ENCODE assay signal across 14 cellular contexts in the genomic region with DNA sequence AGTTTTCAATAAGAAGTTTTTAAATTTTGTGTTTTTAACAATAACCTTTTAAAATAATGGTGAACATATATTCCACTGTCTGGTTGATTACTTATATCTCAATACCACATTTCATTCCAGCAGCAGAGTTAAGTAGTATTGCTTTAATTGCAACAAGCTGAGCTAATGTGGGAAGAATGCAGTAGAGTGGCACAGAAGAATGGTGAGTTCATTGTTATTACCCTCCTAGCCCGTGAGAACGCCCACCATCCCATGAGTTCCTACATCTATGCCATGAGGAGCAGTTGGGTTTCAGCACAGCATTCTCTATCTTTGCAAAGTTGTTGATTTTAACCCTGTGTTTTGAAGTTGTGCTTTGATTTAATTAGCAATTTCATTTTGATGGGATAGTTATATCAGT. TPM values are rescaled to one million over a fixed set of nuclear protein-coding genes. Genes with fewer than 3 reads are reported as not detected.
DNase-seq lines count a peak whose midpoint lies in the region; ATAC-seq, FAIRE-seq and TF ChIP-seq lines count a peak whose summit lies in the region.
"Had no signal": no experiment of that assay in that cellular context is flagged by ENCODE, and none has a peak within 500 bp of the region (broad histone marks: within the 10 kb centered on the region; RNA-seq: fewer than 3 reads in every experiment).

No MANE protein-coding gene starts in this region.

- H3K79me2 ChIP-seq in keratinocyte (ENCODE audit: control insufficient read depth, insufficient read depth, low read length), result no peaks in the 10 kb centered on the region

- ATAC-seq in body of pancreas, result peak; percentile 82
- ATAC-seq in GM18861 (IDR thresholded peaks at IDR 0.05; ENCODE audit: unreplicated experiment), result no peak

- H3K9ac ChIP-seq in keratinocyte (ENCODE audit: control insufficient read depth, extremely low read depth, insufficient read depth, low read length), result no peak overlapping the region

- TF ChIP-seq CTCF in AG04450 (IDR thresholded peaks at IDR 0.05; ENCODE audit: low read depth, low read length) (no peak), body of pancreas (IDR thresholded peaks at IDR 0.05) (no peak), keratinocyte (optimal IDR thresholded peaks at IDR 0.05 in 1 of 3, IDR thresholded peaks at IDR 0.05 in 1 of 3, conservative IDR thresholded peaks at IDR 0.05 in 1 of 3; ENCODE audit: extremely low read depth in 1 of 3, insufficient read depth in 2 of 3, low read length in 3 of 3) (no peak), tibial nerve (IDR thresholded peaks at IDR 0.05) (no peak)

- H3K4me3 Mint-ChIP-seq in activated CD4-positive, alpha-beta memory T cell treated with anti-CD3 and anti-CD28 coated beads, Interleukin-2, amount 10 ng/mL, durations not matched to agents 7 days and 5 days, result no peak overlapping the region

- no peaks in the 10 kb centered on the region for H3K9me3 Mint-ChIP-seq in activated CD4-positive, alpha-beta memory T cell treated with anti-CD3 and anti-CD28 coated beads, Interleukin-2, amount 10 ng/mL, durations not matched to agents 7 days and 5 days

- dilution Hi-C loops in keratinocyte (cut with MboI; ENCODE audit: extremely low pct_ligation_motif_present, low sequenced_read_pairs), result no loop called here

- H3K27me3 Mint-ChIP-seq in activated CD4-positive, alpha-beta memory T cell treated with anti-CD3 and anti-CD28 coated beads, Interleukin-2, amount 10 ng/mL, durations not matched to agents 7 days and 5 days, result peaks cover 4% of the 10 kb centered on the region

- H3K4me2 ChIP-seq in keratinocyte (ENCODE audit: control insufficient read depth, extremely low read depth, insufficient read depth, low read depth, low read length), result peak overlapping the region; percentile 17

- TF ChIP-seq EP300 in tibial nerve (IDR thresholded peaks at IDR 0.05), result no peak

- H3K4me1 ChIP-seq in body of pancreas, result peaks cover 5% of the 10 kb centered on the region
- H3K4me1 ChIP-seq in keratinocyte (ENCODE audit: control insufficient read depth, extremely low read depth, insufficient read depth, low read length), result peaks cover 25% of the 10 kb centered on the region
- no peaks in the 10 kb centered on the region for H3K4me1 ChIP-seq in tibial nerve

- peak; percentile 39 for DNase-seq in AG04450 (ENCODE audit: low read depth, low spot score)
- peak; percentile 43 for DNase-seq in HPDE6-E6E7 (ENCODE audit: extremely low spot score)
- peak in 2 of 4 donors; percentile 30 to 39 for DNase-seq in body of pancreas
- peak; percentile 17 for DNase-seq in keratinocyte (ENCODE audit: low read depth, low spot score)
- no peak for DNase-seq in NCI-H446 (lab: John Stamatoyannopoulos, UW)
- no peak for DNase-seq in activated CD4-positive, alpha-beta memory T cell treated with anti-CD3 and anti-CD28 coated beads, Interleukin-2, amount 10 ng/mL, durations not matched to agents 7 days and 5 days
- DNase-seq in tibial nerve (ENCODE audit: low spot score in 2 of 2), result no peak
- DNase-seq: activated CD4-positive, CD25-positive, alpha-beta regulatory T cell treated with anti-CD3 and anti-CD28 coated beads, Interleukin-2, amount 50 U/mL, for 72 hours; NCI-H748 treated with DMSO at 0.1 percent for 48 hours had no signal

- H3K4me3 ChIP-seq in AG04450 (ENCODE audit: low read depth, low read length), result no peak overlapping the region
- H3K4me3 ChIP-seq in body of pancreas, result no peak overlapping the region
- no peak overlapping the region for H3K4me3 ChIP-seq in keratinocyte (ENCODE audit: control insufficient read depth in 2 of 3, extremely low read depth in 1 of 3, insufficient read depth in 2 of 3, low read depth in 1 of 3, low read length in 3 of 3)
- H3K4me3 ChIP-seq in tibial nerve, result no peak overlapping the region

- H3K36me3 Mint-ChIP-seq in activated CD4-positive, alpha-beta memory T cell treated with anti-CD3 and anti-CD28 coated beads, Interleukin-2, amount 10 ng/mL, durations not matched to agents 7 days and 5 days (ENCODE audit: low read depth), result no peaks in the 10 kb centered on the region

- H3K27ac ChIP-seq in AG04450 (ENCODE audit: low read depth, low read length), result no peak overlapping the region
- no peak overlapping the region for H3K27ac ChIP-seq in body of pancreas
- no peak overlapping the region for H3K27ac ChIP-seq in keratinocyte (ENCODE audit: control insufficient read depth, insufficient read depth, low read length)
- no peak overlapping the region for H3K27ac ChIP-seq in tibial nerve
- H3K27ac ChIP-seq: C4-2B had no signal

- H2AFZ ChIP-seq in keratinocyte (ENCODE audit: control insufficient read depth, low read length), result no peak overlapping the region

- H3K9me3 ChIP-seq in AG04450 (ENCODE audit: control insufficient read depth, insufficient read depth, low read length) (no peaks in the 10 kb centered on the region), body of pancreas (no peaks in the 10 kb centered on the region), keratinocyte (ENCODE audit: control insufficient read depth, low read depth, low read length) (no peaks in the 10 kb centered on the region), tibial nerve (no peaks in the 10 kb centered on the region)

- H3K27ac Mint-ChIP-seq in activated CD4-positive, alpha-beta memory T cell treated with anti-CD3 and anti-CD28 coated beads, Interleukin-2, amount 10 ng/mL, durations not matched to agents 7 days and 5 days, result no peak overlapping the region

- POLR2A ChIA-PET in AG04450 (lab: Yijun Ruan, JAX), result no interaction called here
- POLR2A ChIA-PET in activated CD4-positive, alpha-beta memory T cell treated with anti-CD3 and anti-CD28 coated beads, Interleukin-2, amount 10 ng/mL, durations not matched to agents 7 days and 5 days (lab: Charles Lee), result no interaction called here

- FAIRE-seq in keratinocyte (lab: Jason Lieb, UNC), result peak; percentile 36

- H3K4me1 Mint-ChIP-seq in activated CD4-positive, alpha-beta memory T cell treated with anti-CD3 and anti-CD28 coated beads, Interleukin-2, amount 10 ng/mL, durations not matched to agents 7 days and 5 days, result no peaks in the 10 kb centered on the region

- H3K36me3 ChIP-seq in body of pancreas (replicated peaks in 1 of 2; ENCODE audit: insufficient read depth in 1 of 2, low read depth in 2 of 2) (no peaks in the 10 kb centered on the region), keratinocyte (ENCODE audit: control insufficient read depth in 2 of 2, extremely low read depth in 1 of 2, insufficient read depth in 2 of 2, low read length in 2 of 2) (no peaks in the 10 kb centered on the region), tibial nerve (no peaks in the 10 kb centered on the region)

- CTCF ChIA-PET in AG04450 (lab: Charles Lee), result interaction anchor here (0.7 kb wide), 1 partner anchor 12 kb away, joined by 4 read pairs; no protein-coding TSS in a partner anchor
- CTCF ChIA-PET in activated CD4-positive, alpha-beta memory T cell treated with anti-CD3 and anti-CD28 coated beads, Interleukin-2, amount 10 ng/mL, durations not matched to agents 7 days and 5 days (lab: Charles Lee), result no interaction called here

- no peaks in the 10 kb centered on the region for H4K20me1 ChIP-seq in keratinocyte (ENCODE audit: control insufficient read depth, extremely low read depth, insufficient read depth, low read length)

- intact Hi-C loops in body of pancreas (cut with DNase I), result no loop called here

- no peak for TF ChIP-seq POLR2A in body of pancreas (IDR thresholded peaks at IDR 0.05)
- TF ChIP-seq POLR2A in tibial nerve (IDR thresholded peaks at IDR 0.05), result no peak

- 36% methylated on average over 2 of the region's 2 CpGs for WGBS in body of pancreas, 2 donors
- WGBS in tibial nerve, 2 donors, result 32 to 47% methylated on average over 2 of the region's 2 CpGs

- H3K27me3 ChIP-seq in AG04450 (ENCODE audit: control insufficient read depth, insufficient read depth, low read length) (no peaks in the 10 kb centered on the region), body of pancreas (no peaks in the 10 kb centered on the region), keratinocyte (ENCODE audit: control insufficient read depth, extremely low read depth, insufficient read depth, low read length) (no peaks in the 10 kb centered on the region), tibial nerve (no peaks in the 10 kb centered on the region)

- H3K9me1 ChIP-seq in keratinocyte (ENCODE audit: control insufficient read depth, extremely low read depth, insufficient read depth, low read length), result no peaks in the 10 kb centered on the region

RNA-seq across cellular contexts. Expression of a gene that starts 17.8 kb away (rescaled TPM):
- polyA plus RNA-seq in AG04450 (2011; rRNA removed) (0.16 and 0.29 TPM in 2 replicates), keratinocyte (0.18 to 0.46 TPM (median 0.18 TPM) in 3 replicates)
- polyA minus RNA-seq in AG04450 (2011; rRNA and poly(A)+ RNA removed), result 0.60 and 0.70 TPM in 2 replicates
- total RNA-seq in body of pancreas (under 1 TPM in 1 of 2 donors, not detected in 1; 0.52 TPM), tibial nerve (under 1 TPM in 1 of 4 donors, not detected in 3; 0.21 TPM)
- not detected for polyA plus RNA-seq in keratinocyte (2011; ENCODE audit: low read depth)
- polyA plus RNA-seq in keratinocyte (2011; cell fraction: cytosol; rRNA removed), result 0.04 TPM in 1 of 2 replicates, not detected in the other
- 1.3 and 1.9 TPM in 2 replicates for polyA plus RNA-seq in keratinocyte (2011; cell fraction: nucleus; rRNA removed)
- polyA plus RNA-seq in keratinocyte (2012; ENCODE audit: low replicate concordance), result 0.17 and 0.23 TPM in 2 replicates
- 0.26 to 0.54 TPM in 2 of 3 replicates, not detected in the other for polyA minus RNA-seq in keratinocyte
- polyA minus RNA-seq in keratinocyte (2011; cell fraction: cytosol; rRNA and poly(A)+ RNA removed), result not detected
- polyA minus RNA-seq in keratinocyte (2011; cell fraction: nucleus; rRNA and poly(A)+ RNA removed), result 1.5 and 6.1 TPM in 2 replicates
- not detected for total RNA-seq in activated CD4-positive, alpha-beta memory T cell treated with anti-CD3 and anti-CD28 coated beads, Interleukin-2, amount 10 ng/mL, durations not matched to agents 7 days and 5 days
- total RNA-seq: lower leg skin, osteocyte, SK-MEL-5 had no signal

Comparison
In these comparisons a context has a peak if more than half of its experiments do, and no peak if none do; other contexts are left out.
1. DNase-seq: peak in AG04450 (single experiment), HPDE6-E6E7 (single experiment) and keratinocyte (single experiment); none in NCI-H446 (0 of 2), activated CD4-positive, alpha-beta memory T cell treated with anti-CD3 and anti-CD28 coated beads, Interleukin-2, amount 10 ng/mL, durations not matched to agents 7 days and 5 days (single experiment) and tibial nerve (0 of 2).